In the genomic region with DNA sequence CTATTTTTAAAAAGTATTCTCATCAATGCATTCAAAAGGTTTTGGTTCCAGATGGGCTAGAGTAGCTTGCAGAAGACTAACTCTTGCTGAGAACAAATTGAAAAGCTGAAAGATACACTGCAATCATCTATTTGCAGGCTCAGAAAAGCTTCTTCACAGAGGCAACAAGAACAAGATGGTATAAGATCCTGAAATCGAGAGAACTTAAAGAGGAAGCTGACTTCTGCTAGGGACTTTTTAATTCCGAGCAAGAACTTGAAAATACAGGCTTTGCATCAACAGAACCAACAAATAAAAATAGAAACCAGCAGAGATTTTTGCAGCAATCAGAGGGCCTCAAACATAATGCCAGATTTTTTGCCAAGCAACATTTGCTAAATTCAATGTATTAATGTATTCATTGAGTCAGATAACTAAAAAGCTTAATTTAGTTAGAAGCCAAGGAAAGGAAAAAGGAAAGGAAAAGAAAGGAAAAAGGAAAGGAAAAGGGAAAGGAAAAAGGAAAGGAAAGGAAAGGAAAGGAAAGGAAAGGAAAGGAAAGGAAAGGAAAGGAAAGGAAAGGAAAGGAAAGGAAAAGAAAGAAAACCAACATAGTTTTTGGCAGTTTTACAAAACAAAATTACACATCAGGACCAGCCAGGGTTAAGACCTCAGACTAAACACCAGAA, we compare ENCODE assay signal across 19 cellular contexts. TPM values are rescaled to one million over a fixed set of nuclear protein-coding genes. Genes with fewer than 3 reads are reported as not detected.
DNase-seq lines count a peak whose midpoint lies in the region; ATAC-seq, FAIRE-seq and TF ChIP-seq lines count a peak whose summit lies in the region.
"Had no signal": no experiment of that assay in that cellular context is flagged by ENCODE, and none has a peak within 500 bp of the region (broad histone marks: within the 10 kb centered on the region; RNA-seq: fewer than 3 reads in every experiment).

No MANE protein-coding gene starts in this region.

- peak; percentile 16 for FAIRE-seq in GM12891 (lab: Jason Lieb, UNC)
- FAIRE-seq: urothelium cell line had no signal

- POLR2A ChIA-PET in activated CD4-positive, alpha-beta T cell treated with anti-CD3 and anti-CD28 coated beads for 36 hours (lab: Charles Lee) = no interaction called here

- TF ChIP-seq POLR2A in GM12891 (IDR thresholded peaks at IDR 0.05; ENCODE audit: low read depth, low read length) = no peak

- in situ Hi-C loops in KBM-7 (cut with MboI; ENCODE audit: low pct_unique_long_range_greater_than_20kb, low sequenced_read_pairs) = no loop called here

- DNase-seq in GM12891 (ENCODE audit: insufficient read length, low spot score) (no peak), KBM-7 (peak; percentile 22), germinal center (ENCODE audit: low spot score) (peak; percentile 33), posterior vena cava (ENCODE audit: low spot score) (no peak), HK-2 (ENCODE audit: unreplicated experiment) (no peak)
- no peak for DNase-seq in activated CD4-positive, alpha-beta T cell treated with anti-CD3 and anti-CD28 coated beads for 36 hours
- DNase-seq: activated CD4-positive, alpha-beta T cell treated with anti-CD3 and anti-CD28 coated beads for 48 hours; activated naive CD8-positive, alpha-beta T cell treated with anti-CD3 and anti-CD28 coated beads for 36 hours; effector memory CD8-positive, alpha-beta T cell; HCEC 1CT; hypothalamus; left cardiac atrium; NCI-H2107; NCI-H774 had no signal

- no peak overlapping the region for H3K4me3 Mint-ChIP-seq in activated CD4-positive, alpha-beta T cell treated with anti-CD3 and anti-CD28 coated beads for 36 hours
- H3K4me3 Mint-ChIP-seq: activated naive CD8-positive, alpha-beta T cell treated with anti-CD3 and anti-CD28 coated beads for 36 hours; effector memory CD8-positive, alpha-beta T cell; stimulated activated naive CD8-positive, alpha-beta T cell treated with anti-CD3 and anti-CD28 coated beads, Interleukin-15, Interleukin-2, amounts not matched to agents 100 ng/mL and 50 ng/mL, for 24 hours had no signal

- H3K9me3 Mint-ChIP-seq in activated CD4-positive, alpha-beta T cell treated with anti-CD3 and anti-CD28 coated beads for 36 hours (ENCODE audit: low read depth) = peaks cover 4% of the 10 kb centered on the region
- H3K9me3 Mint-ChIP-seq: effector memory CD8-positive, alpha-beta T cell; stimulated activated naive CD8-positive, alpha-beta T cell treated with anti-CD3 and anti-CD28 coated beads, Interleukin-15, Interleukin-2, amounts not matched to agents 100 ng/mL and 50 ng/mL, for 24 hours had no signal

- ATAC-seq in GM21360 (IDR thresholded peaks at IDR 0.05; ENCODE audit: unreplicated experiment) (peak; percentile 85), HG03565 (IDR thresholded peaks at IDR 0.05; ENCODE audit: unreplicated experiment) (no peak)
- no peak for ATAC-seq in activated CD4-positive, alpha-beta T cell treated with anti-CD3 and anti-CD28 coated beads for 36 hours
- ATAC-seq: effector memory CD8-positive, alpha-beta T cell; left cardiac atrium; Right ventricle myocardium inferior had no signal

- intact Hi-C loops in activated CD4-positive, alpha-beta T cell treated with anti-CD3 and anti-CD28 coated beads for 36 hours (cut with DNase I, micrococcal nuclease) = no loop called here
- intact Hi-C loops in posterior vena cava (cut with DNase I) = no loop called here

- H3K4me1 Mint-ChIP-seq in activated CD4-positive, alpha-beta T cell treated with anti-CD3 and anti-CD28 coated beads for 36 hours = peaks cover 19% of the 10 kb centered on the region

- CTCF ChIA-PET in activated CD4-positive, alpha-beta T cell treated with anti-CD3 and anti-CD28 coated beads for 36 hours (lab: Charles Lee) = interaction anchor here (0.6 to 1.1 kb wide), 2 partner anchors 12 to 227 kb away, joined by 3 to 4 read pairs; no protein-coding TSS in a partner anchor

- no peak overlapping the region for H3K27ac Mint-ChIP-seq in activated CD4-positive, alpha-beta T cell treated with anti-CD3 and anti-CD28 coated beads for 36 hours
- H3K27ac Mint-ChIP-seq: activated naive CD8-positive, alpha-beta T cell treated with anti-CD3 and anti-CD28 coated beads for 36 hours had no signal

- H3K27me3 Mint-ChIP-seq in activated CD4-positive, alpha-beta T cell treated with anti-CD3 and anti-CD28 coated beads for 36 hours = no peaks in the 10 kb centered on the region
- H3K27me3 Mint-ChIP-seq: activated naive CD8-positive, alpha-beta T cell treated with anti-CD3 and anti-CD28 coated beads for 36 hours; effector memory CD8-positive, alpha-beta T cell; stimulated activated naive CD8-positive, alpha-beta T cell treated with anti-CD3 and anti-CD28 coated beads, Interleukin-15, Interleukin-2, amounts not matched to agents 100 ng/mL and 50 ng/mL, for 24 hours had no signal

- peaks cover 8% of the 10 kb centered on the region for H3K36me3 Mint-ChIP-seq in activated CD4-positive, alpha-beta T cell treated with anti-CD3 and anti-CD28 coated beads for 36 hours (ENCODE audit: low read depth)

TF ChIP-seq in GM12891, 5 proteins besides CTCF, POLR2A, EP300 and RAD21:
- TF ChIP-seq SPI1 (IDR thresholded peaks at IDR 0.05; ENCODE audit: low read depth, low read length) (peak; percentile 56), POU2F2 (IDR thresholded peaks at IDR 0.05; ENCODE audit: low read depth, low read length) (no peak)

RNA-seq across cellular contexts. Expression of a gene that starts 42.8 kb away (rescaled TPM):
- polyA plus RNA-seq in GM12891 (2012; ENCODE audit: low read depth, missing spikeins) = 62.2 TPM
- 10 to 100 TPM; 64.5 to 73.1 TPM for total RNA-seq in activated CD4-positive, alpha-beta T cell treated with anti-CD3 and anti-CD28 coated beads for 36 hours
- 10 to 100 TPM; 55.3 to 64.2 TPM for total RNA-seq in posterior vena cava

RNA-seq across cellular contexts. Expression of a gene that starts 52.8 kb away (rescaled TPM):
- 27.9 TPM for polyA plus RNA-seq in GM12891 (2012; ENCODE audit: low read depth, missing spikeins)
- 10 to 100 TPM in 1 of 2 experiments, 1 to 10 TPM in 1; 9.2 to 12.0 TPM for total RNA-seq in activated CD4-positive, alpha-beta T cell treated with anti-CD3 and anti-CD28 coated beads for 36 hours
- total RNA-seq in posterior vena cava = 10 to 100 TPM; 11.2 to 20.5 TPM

Comparison
In these comparisons a context has a peak if more than half of its experiments do, and no peak if none do; other contexts are left out.
1. DNase-seq: peak in KBM-7 (single experiment) and germinal center (single experiment); none in GM12891 (single experiment), activated CD4-positive, alpha-beta T cell treated with anti-CD3 and anti-CD28 coated beads for 36 hours (single experiment), posterior vena cava (single experiment) and HK-2 (single experiment).